ENCODE assay signal across 1 cellular context in genomic region chr7:79547132-79547531, GRCh38.
TF ChIP-seq lines count a peak whose summit lies in the region.

No MANE protein-coding gene starts in this region.

TF ChIP-seq in HepG2, 621 proteins besides CTCF, POLR2A, EP300 and RAD21 (continued from another document):
- no peak for TF ChIP-seq BHLHE40 (IDR thresholded peaks at IDR 0.05; ENCODE audit: low read length)
